Comparison of ENCODE assay signal across 21 cellular contexts in genomic region chr4:54669831-54670230, GRCh38. TPM values are rescaled to one million over a fixed set of nuclear protein-coding genes. Genes with fewer than 3 reads are reported as not detected.
DNase-seq lines count a peak whose midpoint lies in the region; ATAC-seq, FAIRE-seq and TF ChIP-seq lines count a peak whose summit lies in the region.
"Had no signal": no experiment of that assay in that cellular context is flagged by ENCODE, and none has a peak within 500 bp of the region (broad histone marks: within the 10 kb centered on the region; RNA-seq: fewer than 3 reads in every experiment).

No MANE protein-coding gene starts in this region.

- TF ChIP-seq CTCF in 22Rv1 (IDR thresholded peaks at IDR 0.05) = 0 out of 2 replicates have a peak, but pooled peaks have one; percentile 10
- TF ChIP-seq CTCF in HEK293 (tag by site-specific recombination; IDR thresholded peaks at IDR 0.05) = no peak
- TF ChIP-seq CTCF in K562 (IDR thresholded peaks at IDR 0.05 in 2 of 3, conservative IDR thresholded peaks at IDR 0.05 in 1 of 3; ENCODE audit: insufficient read depth in 2 of 3, low read depth in 1 of 3, low read length in 3 of 3) = peak; percentile 10 to 25 (median 15); a peak in 1 of 6 replicates
- TF ChIP-seq CTCF in keratinocyte (optimal IDR thresholded peaks at IDR 0.05 in 1 of 3, IDR thresholded peaks at IDR 0.05 in 1 of 3, conservative IDR thresholded peaks at IDR 0.05 in 1 of 3; ENCODE audit: extremely low read depth in 1 of 3, insufficient read depth in 2 of 3, low read length in 3 of 3) = peak; percentile 8 to 39 (median 8)

- no peak overlapping the region for H3K9ac ChIP-seq in K562 (ENCODE audit: insufficient read depth in 1 of 2, low read depth in 2 of 2, low read length in 2 of 2)
- no peak overlapping the region for H3K9ac ChIP-seq in keratinocyte (ENCODE audit: control insufficient read depth, extremely low read depth, insufficient read depth, low read length)

- dilution Hi-C loops in keratinocyte (cut with MboI; ENCODE audit: extremely low pct_ligation_motif_present, low sequenced_read_pairs) = no loop called here

- 94% methylated on average over 1 of the region's 1 CpG for WGBS in K562 (ENCODE audit: insufficient coverage, low coverage, missing lambda C conversion rate)

- POLR2A ChIA-PET in HEK293 (lab: Yijun Ruan, JAX) (no interaction called here), K562 (lab: Yijun Ruan, JAX) (no interaction called here)

- no peak overlapping the region for H3K27ac Mint-ChIP-seq in activated T-cell treated with anti-CD3 and anti-CD28 coated beads, Interleukin-2, amount 50 U/mL, for 72 hours

- H3K4me3 Mint-ChIP-seq in activated T-cell treated with anti-CD3 and anti-CD28 coated beads, Interleukin-2, amount 50 U/mL, for 72 hours = no peak overlapping the region

- H3K27ac ChIP-seq in 22Rv1 (no peak overlapping the region), HEK293 (ENCODE audit: extremely low read depth, low read depth, low read length) (no peak overlapping the region), K562 (ENCODE audit: extremely low read depth, low read depth, low read length) (no peak overlapping the region), keratinocyte (ENCODE audit: control insufficient read depth, insufficient read depth, low read length) (no peak overlapping the region)
- H3K27ac ChIP-seq: A549 had no signal

- peaks cover 21% of the 10 kb centered on the region for H3K27me3 Mint-ChIP-seq in activated T-cell treated with anti-CD3 and anti-CD28 coated beads, Interleukin-2, amount 50 U/mL, for 72 hours (ENCODE audit: low read depth)

- TF ChIP-seq EP300 in K562 (IDR thresholded peaks at IDR 0.05; ENCODE audit: low read length) = no peak

- H3K4me1 ChIP-seq in HEK293 (ENCODE audit: control insufficient read depth, insufficient read depth, low read length) = no peaks in the 10 kb centered on the region
- peaks cover 5 to 9% of the 10 kb centered on the region in 2 experiments; a peak in 3 of 5 replicates for H3K4me1 ChIP-seq in K562 (replicated peaks in 1 of 2; ENCODE audit: control insufficient read depth in 2 of 2, insufficient read depth in 2 of 2, low read length in 2 of 2)
- H3K4me1 ChIP-seq in keratinocyte (ENCODE audit: control insufficient read depth, extremely low read depth, insufficient read depth, low read length) = no peaks in the 10 kb centered on the region
- H3K4me1 ChIP-seq: A549 had no signal

- H3K36me3 ChIP-seq in HEK293 (ENCODE audit: control insufficient read depth in 2 of 2, insufficient read depth in 1 of 2, low read length in 2 of 2) (no peaks in the 10 kb centered on the region), K562 (ENCODE audit: control insufficient read depth, insufficient read depth, low read length) (no peaks in the 10 kb centered on the region), keratinocyte (ENCODE audit: control insufficient read depth in 2 of 2, extremely low read depth in 1 of 2, insufficient read depth in 2 of 2, low read length in 2 of 2) (no peaks in the 10 kb centered on the region)

- H3K9me1 ChIP-seq in K562 (ENCODE audit: control insufficient read depth, insufficient read depth, low read length) = no peaks in the 10 kb centered on the region
- no peaks in the 10 kb centered on the region for H3K9me1 ChIP-seq in keratinocyte (ENCODE audit: control insufficient read depth, extremely low read depth, insufficient read depth, low read length)

- H3K79me2 ChIP-seq in K562 (ENCODE audit: control insufficient read depth, insufficient read depth, low read length) = no peaks in the 10 kb centered on the region
- H3K79me2 ChIP-seq in keratinocyte (ENCODE audit: control insufficient read depth, insufficient read depth, low read length) = no peaks in the 10 kb centered on the region

- CTCF ChIA-PET in HEK293 (lab: Yijun Ruan, JAX) (no interaction called here), K562 (lab: Yijun Ruan, JAX; ENCODE audit: low intra/inter-chr PET ratio) (no interaction called here)

- ATAC-seq in K562 = peak; percentile 61; the same call in 2 of the 3 replicates
- ATAC-seq in activated T-cell treated with anti-CD3 and anti-CD28 coated beads, Interleukin-2, amount 50 U/mL, for 72 hours (replicated peaks in 1 of 2) = no peak
- ATAC-seq: A549 had no signal

- FAIRE-seq in K562 (lab: Jason Lieb, UNC) = no peak
- no peak for FAIRE-seq in keratinocyte (lab: Jason Lieb, UNC)
- FAIRE-seq: A549, GM12892 had no signal

- DNase-seq in K562 (ENCODE audit: extremely low read depth in 1 of 4, low spot score in 3 of 4) = no peak
- DNase-seq in keratinocyte (ENCODE audit: low read depth, low spot score) = no peak
- DNase-seq in SW480 (ENCODE audit: low spot score) = no peak
- DNase-seq in activated T-cell treated with anti-CD3 and anti-CD28 coated beads, Interleukin-2, amount 50 U/mL, for 72 hours = no peak
- DNase-seq in ecto neural progenitor cell (ENCODE audit: low spot score) = no peak
- DNase-seq in HuH-7 (ENCODE audit: low spot score) = no peak
- DNase-seq: C1 segment of cervical spinal cord; HCEC 1CT; KG1; NCI-H1048; NCI-H1436 treated with DMSO at 0.1 percent for 48 hours; NCI-H526 treated with DMSO at 0.1 percent for 48 hours; NK-92 treated with Interleukin-12 subunit alpha and Interleukin-12 subunit beta, amount 100 ng/mL, for 24 hours; OCI-M1; SHP77 treated with DMSO at 0.1 percent for 48 hours had no signal

- in situ Hi-C loops in K562 (cut with MboI) = no loop called here

- 0 out of 4 replicates have a peak, but pooled peaks of 1 of the 2 experiments have one; percentile 15 for TF ChIP-seq RAD21 in K562 (CRISPR knock-in tag; conservative IDR thresholded peaks at IDR 0.05 in 1 of 2, IDR thresholded peaks at IDR 0.05 in 1 of 2)

- H3K4me2 ChIP-seq in K562 (ENCODE audit: insufficient read depth, low read length) = no peak overlapping the region
- no peak overlapping the region for H3K4me2 ChIP-seq in keratinocyte (ENCODE audit: control insufficient read depth, extremely low read depth, insufficient read depth, low read depth, low read length)
- H3K4me2 ChIP-seq: A549 had no signal

- H3K4me1 Mint-ChIP-seq in activated T-cell treated with anti-CD3 and anti-CD28 coated beads, Interleukin-2, amount 50 U/mL, for 72 hours (ENCODE audit: low read depth) = no peaks in the 10 kb centered on the region

- H2AFZ ChIP-seq in K562 (ENCODE audit: low read depth, low read length) (no peak overlapping the region), keratinocyte (ENCODE audit: control insufficient read depth, low read length) (no peak overlapping the region)

- BruUV-seq in K562 (replicated peaks; lab: Mats Ljungman, UMichigan) = no TSS peak

- H3K9me3 ChIP-seq in HEK293 (ENCODE audit: control insufficient read depth, insufficient read depth, low read depth, low read length) (no peaks in the 10 kb centered on the region), K562 (replicated peaks; ENCODE audit: control insufficient read depth, insufficient read depth, low read depth, low read length) (no peaks in the 10 kb centered on the region), keratinocyte (ENCODE audit: control insufficient read depth, low read depth, low read length) (no peaks in the 10 kb centered on the region)
- H3K9me3 ChIP-seq: A549 had no signal

- H3K27me3 ChIP-seq in K562 (ENCODE audit: control insufficient read depth in 2 of 2, insufficient read depth in 2 of 2, low read length in 2 of 2) = no peaks in the 10 kb centered on the region; a peak in 1 of 5 replicates
- H3K27me3 ChIP-seq in keratinocyte (ENCODE audit: control insufficient read depth, extremely low read depth, insufficient read depth, low read length) = no peaks in the 10 kb centered on the region

- no peak overlapping the region for H3K4me3 ChIP-seq in HEK293 (ENCODE audit: low read depth, low read length)
- H3K4me3 ChIP-seq in K562 = no peak overlapping the region
- H3K4me3 ChIP-seq in keratinocyte (ENCODE audit: control insufficient read depth in 2 of 3, extremely low read depth in 1 of 3, insufficient read depth in 2 of 3, low read depth in 1 of 3, low read length in 3 of 3) = no peak overlapping the region
- H3K4me3 ChIP-seq: A549 had no signal

- intact Hi-C loops in K562 (cut with micrococcal nuclease) = no loop called here

- TF ChIP-seq POLR2A in K562 (conservative IDR thresholded peaks at IDR 0.05) = no peak

- no peaks in the 10 kb centered on the region for H3K36me3 Mint-ChIP-seq in activated T-cell treated with anti-CD3 and anti-CD28 coated beads, Interleukin-2, amount 50 U/mL, for 72 hours (ENCODE audit: insufficient read depth in 2 of 2)

- H4K20me1 ChIP-seq in K562 (replicated peaks; ENCODE audit: control insufficient read depth, insufficient read depth, low read length) (no peaks in the 10 kb centered on the region), keratinocyte (ENCODE audit: control insufficient read depth, extremely low read depth, insufficient read depth, low read length) (no peaks in the 10 kb centered on the region)

- H3K9me3 Mint-ChIP-seq in activated T-cell treated with anti-CD3 and anti-CD28 coated beads, Interleukin-2, amount 50 U/mL, for 72 hours = no peaks in the 10 kb centered on the region

RNA-seq across cellular contexts. Expression of gene KIT, which starts 12.1 kb away (rescaled TPM):
- 7.9 and 10.6 TPM in 2 replicates for total RNA-seq in K562 (2011; cell fraction: chromatin; rRNA removed; ENCODE audit: low replicate concordance)
- total RNA-seq in K562 (2011; cell fraction: nucleolus; rRNA removed) = 3.7 and 6.7 TPM in 2 replicates
- total RNA-seq in K562 (2011; cell fraction: nucleoplasm; rRNA removed) = 6.2 and 12.4 TPM in 2 replicates
- total RNA-seq in K562 (2014; rRNA removed) (0.33 and 0.54 TPM in 2 replicates), K562 (2014; rRNA removed; fragmentation: Illumina TruSeq; extraction: Trizol) (0.41 and 0.55 TPM in 2 replicates), K562 (2015; rRNA removed; fragmentation: Illumina TruSeq; extraction: Trizol) (1.8 and 2.0 TPM in 2 replicates), K562 (2021) (1.00 and 1.1 TPM in 2 replicates)
- polyA plus RNA-seq in K562 (2011; rRNA removed) (1.6 and 5.6 TPM in 2 replicates), K562 (2014; fragmentation: Illumina TruSeq; extraction: Trizol) (0.48 and 0.64 TPM in 2 replicates), K562 (2014; fragmentation: Nextera tagmentation; extraction: Ambion mirVana) (under 1 TPM; 0.27 to 0.57 TPM), K562 (2014; rRNA removed) (0.38 and 0.92 TPM in 2 replicates), keratinocyte (0.01 to 0.03 TPM (median 0.01 TPM) in 3 replicates)
- polyA plus RNA-seq in K562 (2011; cell fraction: cytosol; rRNA removed) = 0.96 and 1.7 TPM in 2 replicates
- polyA plus RNA-seq in K562 (2011; cell fraction: nucleus; rRNA removed) = 2.5 and 3.6 TPM in 2 replicates
- 1.6 and 2.6 TPM in 2 replicates for polyA plus RNA-seq in K562 (2012)
- 5.3 and 11.8 TPM in 2 replicates for polyA minus RNA-seq in K562 (2011; rRNA and poly(A)+ RNA removed)
- polyA minus RNA-seq in K562 (2011; cell fraction: cytosol; rRNA and poly(A)+ RNA removed) = 1.2 and 3.3 TPM in 2 replicates
- 3.2 and 3.4 TPM in 2 replicates for polyA minus RNA-seq in K562 (2011; cell fraction: nucleus; rRNA and poly(A)+ RNA removed)
- polyA plus RNA-seq in keratinocyte (2011; ENCODE audit: low read depth) = 0.07 TPM
- polyA plus RNA-seq in keratinocyte (2011; cell fraction: cytosol; rRNA removed) = 0.02 and 0.03 TPM in 2 replicates
- polyA plus RNA-seq in keratinocyte (2011; cell fraction: nucleus; rRNA removed) = 0.05 TPM in 1 of 2 replicates, not detected in the other
- not detected in 2 replicates for polyA plus RNA-seq in keratinocyte (2012; ENCODE audit: low replicate concordance)
- not detected in 3 replicates for polyA minus RNA-seq in keratinocyte
- not detected for polyA minus RNA-seq in keratinocyte (2011; cell fraction: cytosol; rRNA and poly(A)+ RNA removed)
- polyA minus RNA-seq in keratinocyte (2011; cell fraction: nucleus; rRNA and poly(A)+ RNA removed) = not detected in 2 replicates
- total RNA-seq in activated T-cell treated with anti-CD3 and anti-CD28 coated beads, Interleukin-2, amount 50 U/mL, for 72 hours = under 1 TPM; 0.07 to 0.22 TPM
- total RNA-seq: Daoy, MCF 10A had no signal
- polyA plus RNA-seq: A549 had no signal
